In genomic region chr1:110007045-110007444, GRCh38 we compare ENCODE assay signal across 21 cellular contexts. TPM values are rescaled to one million over a fixed set of nuclear protein-coding genes. Genes with fewer than 3 reads are reported as not detected.
DNase-seq lines count a peak whose midpoint lies in the region; ATAC-seq, FAIRE-seq and TF ChIP-seq lines count a peak whose summit lies in the region.
"Had no signal": no experiment of that assay in that cellular context is flagged by ENCODE, and none has a peak within 500 bp of the region (broad histone marks: within the 10 kb centered on the region; RNA-seq: fewer than 3 reads in every experiment).

No MANE protein-coding gene starts in this region.

- H3K4me1 ChIP-seq in HUES48 (ENCODE audit: control insufficient read depth, insufficient read depth, low read length) (peaks cover 55% of the 10 kb centered on the region), endocrine pancreas (ENCODE audit: control insufficient read depth, insufficient read depth, low read length) (peaks cover 74% of the 10 kb centered on the region), psoas muscle (peaks cover 61% of the 10 kb centered on the region)

- no peaks in the 10 kb centered on the region for H3K9me3 ChIP-seq in HUES48 (ENCODE audit: control insufficient read depth, insufficient read depth, low read length)
- H3K9me3 ChIP-seq in endocrine pancreas (ENCODE audit: control insufficient read depth, low read length): no peaks in the 10 kb centered on the region
- no peaks in the 10 kb centered on the region for H3K9me3 ChIP-seq in psoas muscle
- H3K9me3 ChIP-seq: Caco-2, HAP-1, heart left ventricle, thyroid gland had no signal

- 40 to 53% (median 45%) methylated on average over 2 of the region's 2 CpGs for WGBS in psoas muscle, 3 donors

- H3K36me3 ChIP-seq in HUES48 (ENCODE audit: control insufficient read depth, insufficient read depth, low read length): peaks cover 32% of the 10 kb centered on the region
- H3K36me3 ChIP-seq in endocrine pancreas (ENCODE audit: control insufficient read depth, insufficient read depth, low read length): peaks cover 8% of the 10 kb centered on the region
- peaks cover 17 to 38% of the 10 kb centered on the region in 2 donors for H3K36me3 ChIP-seq in psoas muscle (ENCODE audit: insufficient read depth in 1 of 2, low read depth in 1 of 2)

- no peak for FAIRE-seq in RCC 7860 (lab: Jason Lieb, UNC)
- FAIRE-seq: GM12891 had no signal

- peak overlapping the region; percentile 28; the same call in 1 of the 2 replicates for H3K4me3 ChIP-seq in HUES48 (ENCODE audit: low read depth, low read length)
- H3K4me3 ChIP-seq in endocrine pancreas (ENCODE audit: control insufficient read depth, insufficient read depth, low read length): peak overlapping the region; percentile 54
- H3K4me3 ChIP-seq in psoas muscle: peak overlapping the region; percentile 69
- H3K4me3 ChIP-seq: HAP-1, heart left ventricle, thyroid gland had no signal

- DNase-seq in NCI-H2171 (lab: John Stamatoyannopoulos, UW) (peak; percentile 40), psoas muscle (no peak), NCI-H510A (lab: John Stamatoyannopoulos, UW) (no peak), RCC 7860 (ENCODE audit: low spot score) (no peak)
- DNase-seq in effector CD4-positive, alpha-beta T cell: no peak
- DNase-seq: activated CD4-positive, alpha-beta T cell treated with anti-CD3 and anti-CD28 coated beads for 48 hours; activated naive CD4-positive, alpha-beta T cell; aorta; Caco-2; cortex of kidney; GDM1; heart left ventricle; islet precursor cell; midbrain had no signal

- intact Hi-C loops in psoas muscle (cut with DNase I): no loop called here

- H3K27ac ChIP-seq in HUES48 (ENCODE audit: low read depth, low read length): peak overlapping the region; percentile 62
- peak overlapping the region; percentile 85 for H3K27ac ChIP-seq in psoas muscle

- no peak for TF ChIP-seq CTCF in psoas muscle (IDR thresholded peaks at IDR 0.05)

- no peaks in the 10 kb centered on the region for H3K27me3 ChIP-seq in HUES48 (ENCODE audit: control insufficient read depth, insufficient read depth, low read length)
- H3K27me3 ChIP-seq in endocrine pancreas (ENCODE audit: control insufficient read depth, insufficient read depth, low read length): no peaks in the 10 kb centered on the region
- no peaks in the 10 kb centered on the region for H3K27me3 ChIP-seq in psoas muscle (ENCODE audit: insufficient read depth in 3 of 3, low read length in 2 of 3)
- H3K27me3 ChIP-seq: heart left ventricle, thyroid gland had no signal

- no peak for ATAC-seq in psoas muscle
- ATAC-seq in GM18870 (IDR thresholded peaks at IDR 0.05; ENCODE audit: unreplicated experiment): no peak
- ATAC-seq: esophagus mucosa had no signal

- no peak overlapping the region for H3K9ac ChIP-seq in HUES48 (ENCODE audit: low read depth, low read length)
- H3K9ac ChIP-seq in endocrine pancreas (ENCODE audit: control insufficient read depth, insufficient read depth, low read length): peak overlapping the region; percentile 39

RNA-seq across cellular contexts. Expression of gene AHCYL1, which starts 22.5 kb away (rescaled TPM):
- 100 to 1,000 TPM in 1 of 4 donors, 10 to 100 TPM in 3; 60.2 to 128 (median 88.9) TPM for total RNA-seq in psoas muscle
- 10 to 100 TPM; 42.5 to 47.2 (median 46.2) TPM for polyA plus RNA-seq in psoas muscle

RNA-seq across cellular contexts. Expression of gene STRIP1, which starts 27.4 kb away (rescaled TPM):
- total RNA-seq in psoas muscle: 10 to 100 TPM; 16.1 to 23.1 (median 17.0) TPM
- 10 to 100 TPM; 12.1 to 17.4 (median 13.5) TPM for polyA plus RNA-seq in psoas muscle
